15 cellular contexts compared by ENCODE assay signal in the genomic region with DNA sequence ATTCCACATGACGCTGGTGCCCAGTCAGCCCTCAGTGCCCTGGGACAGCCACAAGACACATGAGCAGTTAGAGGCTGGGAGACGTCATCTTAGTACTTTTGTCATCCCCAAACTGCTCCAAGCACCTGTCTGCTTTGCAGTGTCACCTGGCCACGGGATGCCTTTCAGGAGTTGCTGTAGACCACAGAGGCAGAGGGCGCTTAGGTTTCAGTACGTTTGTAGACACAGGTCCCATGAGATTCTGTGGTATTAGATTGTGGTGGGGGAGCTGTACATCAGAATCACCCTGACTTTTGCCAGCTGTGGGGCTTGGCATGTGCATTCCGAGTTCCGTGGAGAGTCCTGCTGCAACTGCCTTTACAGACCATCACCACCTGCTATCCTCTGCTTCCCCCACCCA. TPM values are rescaled to one million over a fixed set of nuclear protein-coding genes. Genes with fewer than 3 reads are reported as not detected.
DNase-seq lines count a peak whose midpoint lies in the region; ATAC-seq and TF ChIP-seq lines count a peak whose summit lies in the region.
"Had no signal": no experiment of that assay in that cellular context is flagged by ENCODE, and none has a peak within 500 bp of the region (broad histone marks: within the 10 kb centered on the region; RNA-seq: fewer than 3 reads in every experiment).

No MANE protein-coding gene starts in this region.

- peaks cover 56% of the 10 kb centered on the region for H3K36me3 Mint-ChIP-seq in endothelial cell (ENCODE audit: low read depth, unreplicated experiment)
- H3K36me3 Mint-ChIP-seq in stimulated activated memory B cell treated with anti-CD40 and anti-IgM and Interleukin-4, amounts not matched to agents 10 μg/mL and 1 μg/mL and 100 μg/mL, for 72 hours = peaks cover 68% of the 10 kb centered on the region

- no peak overlapping the region for H3K27ac Mint-ChIP-seq in endothelial cell (ENCODE audit: unreplicated experiment)
- H3K27ac Mint-ChIP-seq in stimulated activated memory B cell treated with anti-CD40 and anti-IgM and Interleukin-4, amounts not matched to agents 10 μg/mL and 1 μg/mL and 100 μg/mL, for 72 hours = peak overlapping the region; percentile 78

- H3K4me3 Mint-ChIP-seq in endothelial cell (ENCODE audit: unreplicated experiment) = peak overlapping the region; percentile 67
- H3K4me3 Mint-ChIP-seq in stimulated activated memory B cell treated with anti-CD40 and anti-IgM and Interleukin-4, amounts not matched to agents 10 μg/mL and 1 μg/mL and 100 μg/mL, for 72 hours = no peak overlapping the region
- H3K4me3 Mint-ChIP-seq: T-cell had no signal

- H3K27me3 Mint-ChIP-seq in endothelial cell (ENCODE audit: unreplicated experiment) = peaks cover 6% of the 10 kb centered on the region
- H3K27me3 Mint-ChIP-seq in stimulated activated memory B cell treated with anti-CD40 and anti-IgM and Interleukin-4, amounts not matched to agents 10 μg/mL and 1 μg/mL and 100 μg/mL, for 72 hours = no peaks in the 10 kb centered on the region
- H3K27me3 Mint-ChIP-seq: T-cell had no signal

- no peak overlapping the region for H3K27ac ChIP-seq in substantia nigra (ENCODE audit: low read depth, low read length, poor library complexity, severe bottlenecking)
- H3K27ac ChIP-seq: SK-N-MC had no signal

- DNase-seq in NAMALWA (ENCODE audit: low spot score) (peak; percentile 50), endothelial cell (ENCODE audit: low spot score) (no peak), substantia nigra (lab: John Stamatoyannopoulos, UW) (no peak), NCI-H1105 (lab: John Stamatoyannopoulos, UW) (no peak)
- no peak for DNase-seq in activated CD4-positive, alpha-beta T cell treated with anti-CD3 and anti-CD28 coated beads, Interleukin-2, amount 50 U/mL, for 4 hours
- DNase-seq: COR-L47, NCI-H1048, NCI-H446, NCI-H748 treated with DMSO at 0.1 percent for 48 hours, T-cell had no signal

- no peaks in the 10 kb centered on the region for H3K4me1 Mint-ChIP-seq in endothelial cell (ENCODE audit: unreplicated experiment)
- H3K4me1 Mint-ChIP-seq in stimulated activated memory B cell treated with anti-CD40 and anti-IgM and Interleukin-4, amounts not matched to agents 10 μg/mL and 1 μg/mL and 100 μg/mL, for 72 hours = peaks cover 25% of the 10 kb centered on the region
- H3K4me1 Mint-ChIP-seq: T-cell had no signal

- ATAC-seq in GM18909 (IDR thresholded peaks at IDR 0.05; ENCODE audit: poor library complexity, unreplicated experiment) (peak; percentile 43), HG02763 (IDR thresholded peaks at IDR 0.05; ENCODE audit: unreplicated experiment) (no peak)
- ATAC-seq in stimulated activated memory B cell treated with anti-CD40 and anti-IgM and Interleukin-4, amounts not matched to agents 10 μg/mL and 1 μg/mL and 100 μg/mL, for 72 hours = peak; percentile 91
- ATAC-seq: Right ventricle myocardium inferior, T-cell had no signal

- TF ChIP-seq CTCF in endothelial cell (IDR thresholded peaks at IDR 0.05; ENCODE audit: unreplicated experiment) = no peak

- H3K9me3 Mint-ChIP-seq in endothelial cell (ENCODE audit: unreplicated experiment) = no peaks in the 10 kb centered on the region
- no peaks in the 10 kb centered on the region for H3K9me3 Mint-ChIP-seq in stimulated activated memory B cell treated with anti-CD40 and anti-IgM and Interleukin-4, amounts not matched to agents 10 μg/mL and 1 μg/mL and 100 μg/mL, for 72 hours
- H3K9me3 Mint-ChIP-seq: T-cell had no signal

RNA-seq across cellular contexts. Expression of a gene that starts 16.7 kb away (rescaled TPM):
- 111 TPM for total RNA-seq in endothelial cell (ENCODE audit: unreplicated experiment)

RNA-seq across cellular contexts. Expression of a gene that starts 25.9 kb away (rescaled TPM):
- total RNA-seq in endothelial cell (ENCODE audit: unreplicated experiment) = 53.7 TPM

RNA-seq across cellular contexts. Expression of a gene that starts 43.0 kb away (rescaled TPM):
- 9.9 TPM for total RNA-seq in endothelial cell (ENCODE audit: unreplicated experiment)
